Comparison of ENCODE assay signal across 16 cellular contexts in genomic region chr4:182215171-182215570, GRCh38. TPM values are rescaled to one million over a fixed set of nuclear protein-coding genes. Genes with fewer than 3 reads are reported as not detected.
A peak's percentile ranks its signal among the peaks of the same experiment; 100 is the strongest.
DNase-seq lines count a peak whose midpoint lies in the region; ATAC-seq and TF ChIP-seq lines count a peak whose summit lies in the region.
"Had no signal": no experiment of that assay in that cellular context is flagged by ENCODE, and none has a peak within 500 bp of the region (broad histone marks: within the 10 kb centered on the region; RNA-seq: fewer than 3 reads in every experiment).

No MANE protein-coding gene starts in this region.

- CTCF ChIA-PET in WTC11 (lab: Charles Lee) = no interaction called here

- no peak for ATAC-seq in WTC11
- ATAC-seq in GM21723 (IDR thresholded peaks at IDR 0.05; ENCODE audit: unreplicated experiment) = no peak
- no peak for ATAC-seq in HG03045 (IDR thresholded peaks at IDR 0.05; ENCODE audit: unreplicated experiment)

- no peak overlapping the region for H3T11ph ChIP-seq in H9 (ENCODE audit: low read length)

- no peak for DNase-seq in H9
- DNase-seq in WTC11 (ENCODE audit: low spot score) = no peak
- no peak for DNase-seq in endodermal cell
- no peak for DNase-seq in GM19238 (ENCODE audit: insufficient read length, low spot score)
- no peak for DNase-seq in activated CD4-positive, alpha-beta T cell treated with anti-CD3 and anti-CD28 coated beads, Interleukin-2, amount 50 U/mL, for 1 hour
- DNase-seq: ACHN; BE2C; C1 segment of cervical spinal cord; CD4-positive, CD25-positive, alpha-beta regulatory T cell; CD8-positive, alpha-beta memory T cell; COR-L47; DMS 273 treated with DMSO at 0.1 percent for 48 hours; H7 had no signal

- H4K20me1 ChIP-seq in H9 (ENCODE audit: control insufficient read depth, insufficient read depth, insufficient read length) = no peaks in the 10 kb centered on the region

- H2BK15ac ChIP-seq in H9 (ENCODE audit: low read depth, low read length) = no peak overlapping the region

- H3K9me3 Mint-ChIP-seq in H9 (no peaks in the 10 kb centered on the region), WTC11 (peaks cover 4% of the 10 kb centered on the region; the same call in 1 of the 2 replicates), endodermal cell (no peaks in the 10 kb centered on the region)

- H3K27me3 ChIP-seq in H9 (ENCODE audit: insufficient read depth, low read length) (no peaks in the 10 kb centered on the region), endodermal cell (ENCODE audit: control insufficient read depth, insufficient read depth, low read length, poor library complexity, severe bottlenecking) (no peaks in the 10 kb centered on the region)
- H3K27me3 ChIP-seq: BE2C had no signal

- H3K36me3 ChIP-seq in endodermal cell (ENCODE audit: control insufficient read depth, insufficient read depth, low read length) = no peaks in the 10 kb centered on the region

- H3K23ac ChIP-seq in H9 (ENCODE audit: insufficient read length, low read depth, low read length) = no peak overlapping the region

- H3K18ac ChIP-seq in H9 (ENCODE audit: insufficient read length, low read depth, low read length) = no peak overlapping the region

- no peaks in the 10 kb centered on the region for H3K23me2 ChIP-seq in H9 (ENCODE audit: insufficient read length, low read depth, low read length, poor library complexity, severe bottlenecking)

- POLR2A ChIA-PET in WTC11 (lab: Charles Lee) = no interaction called here

- no peak overlapping the region for H4K5ac ChIP-seq in H9 (ENCODE audit: insufficient read length, low read depth, low read length)

- WGBS in H9 (ENCODE audit: extremely low coverage, insufficient read length, low lambda C conversion rate) = no CpG with 5 or more reads among the region's 5 CpGs
- whole genome bisulfite sequencing in endodermal cell (ENCODE audit: insufficient coverage in 1 of 2, insufficient read length in 1 of 2), 2 experiments = 89 to 100% methylated on average over 4 of the region's 5 CpGs

- H4K91ac ChIP-seq in H9 (ENCODE audit: insufficient read length, low read depth, low read length) = no peak overlapping the region

- H3K36me3 Mint-ChIP-seq in H9 (ENCODE audit: insufficient read depth in 1 of 3, low read depth in 3 of 3) = no peaks in the 10 kb centered on the region; a peak in 1 of 7 replicates
- H3K36me3 Mint-ChIP-seq in WTC11 = no peaks in the 10 kb centered on the region
- H3K36me3 Mint-ChIP-seq in endodermal cell (ENCODE audit: low read depth) = no peaks in the 10 kb centered on the region
- H3K36me3 Mint-ChIP-seq: CD4-positive, CD25-positive, alpha-beta regulatory T cell; CD8-positive, alpha-beta memory T cell had no signal

- H2BK20ac ChIP-seq in H9 (ENCODE audit: low read depth, low read length, poor library complexity, severe bottlenecking) = no peak overlapping the region

- H3K27ac Mint-ChIP-seq in H9 = peak overlapping the region in 2 of 3 experiments; percentile 29 to 41; a peak in 2 of 7 replicates
- peak overlapping the region; percentile 30; the same call in 1 of the 2 replicates for H3K27ac Mint-ChIP-seq in WTC11
- H3K27ac Mint-ChIP-seq in endodermal cell = peak overlapping the region; percentile 36
- H3K27ac Mint-ChIP-seq: CD4-positive, CD25-positive, alpha-beta regulatory T cell; CD8-positive, alpha-beta memory T cell had no signal

- no peaks in the 10 kb centered on the region; the same call in 1 of the 2 replicates for H3K79me2 ChIP-seq in H9 (ENCODE audit: insufficient read depth, low read length)

- H3K4me2 ChIP-seq in H9 (ENCODE audit: insufficient read depth, insufficient read length, low read length) = no peak overlapping the region
- H3K4me2 ChIP-seq: KMS-11 had no signal

- H3K4me1 Mint-ChIP-seq in H9 (peaks cover 27 to 30% of the 10 kb centered on the region in 2 experiments), WTC11 (peaks cover 25% of the 10 kb centered on the region), endodermal cell (peaks cover 22% of the 10 kb centered on the region)
- H3K4me1 Mint-ChIP-seq: CD4-positive, CD25-positive, alpha-beta regulatory T cell; CD8-positive, alpha-beta memory T cell had no signal

- H3K27me3 Mint-ChIP-seq in H9 (ENCODE audit: low read depth) (no peaks in the 10 kb centered on the region), WTC11 (ENCODE audit: low read depth) (no peaks in the 10 kb centered on the region), endodermal cell (ENCODE audit: insufficient read depth) (no peaks in the 10 kb centered on the region)
- H3K27me3 Mint-ChIP-seq: CD4-positive, CD25-positive, alpha-beta regulatory T cell; CD8-positive, alpha-beta memory T cell had no signal

- no peaks in the 10 kb centered on the region for H3K79me1 ChIP-seq in H9 (ENCODE audit: insufficient read depth, low read depth, low read length, poor library complexity, severe bottlenecking)

- no peak overlapping the region for H2AK5ac ChIP-seq in H9 (ENCODE audit: insufficient read length, low read length)

- H3K4me1 ChIP-seq in H9 (ENCODE audit: insufficient read depth, low read length) (no peaks in the 10 kb centered on the region; the same call in 1 of the 2 replicates), endodermal cell (ENCODE audit: control insufficient read depth, insufficient read depth, low read length) (no peaks in the 10 kb centered on the region)

- H2BK12ac ChIP-seq in H9 (ENCODE audit: insufficient read length, low read depth, low read length) = no peak overlapping the region

- no peak overlapping the region for H3K14ac ChIP-seq in H9 (ENCODE audit: insufficient read depth, low read length)

- peak overlapping the region; percentile 2 for H3K4me3 ChIP-seq in endodermal cell (ENCODE audit: low read length)

- H3K4me3 Mint-ChIP-seq in H9 (no peak overlapping the region), WTC11 (no peak overlapping the region), endodermal cell (no peak overlapping the region)
- H3K4me3 Mint-ChIP-seq: CD8-positive, alpha-beta memory T cell had no signal

- TF ChIP-seq CTCF in H9 (conservative IDR thresholded peaks at IDR 0.05) (no peak), WTC11 (IDR thresholded peaks at IDR 0.05) (no peak), endodermal cell (conservative IDR thresholded peaks at IDR 0.05) (no peak)

- H3K9ac ChIP-seq in H9 (ENCODE audit: extremely low read depth, insufficient read length, low read length) (no peak overlapping the region), endodermal cell (ENCODE audit: extremely low read depth, low read length, poor library complexity, severe bottlenecking) (no peak overlapping the region)
- H3K9ac ChIP-seq: KMS-11 had no signal

- H2BK120ac ChIP-seq in H9 (ENCODE audit: low read depth, low read length, poor library complexity, severe bottlenecking) = no peak overlapping the region

- H2AFZ ChIP-seq in H9 (ENCODE audit: low read length) = no peak overlapping the region

- H3K4ac ChIP-seq in H9 (ENCODE audit: low read depth, low read length) = no peak overlapping the region

- H2BK5ac ChIP-seq in H9 (ENCODE audit: insufficient read length, low read length) = no peak overlapping the region

- H3K9me3 ChIP-seq in H9 (ENCODE audit: control insufficient read depth, low read depth, low read length) = no peaks in the 10 kb centered on the region
- H3K9me3 ChIP-seq in endodermal cell (ENCODE audit: control insufficient read depth, low read length) = no peaks in the 10 kb centered on the region
- H3K9me3 ChIP-seq: BE2C had no signal

- H4K8ac ChIP-seq in H9 (replicated peaks; ENCODE audit: insufficient read length, low read depth, low read length) = no peak overlapping the region

- H3K56ac ChIP-seq in H9 (ENCODE audit: insufficient read length, low read depth, low read length) = no peak overlapping the region

- no peak overlapping the region for H3K27ac ChIP-seq in H9 (ENCODE audit: insufficient read length, low read depth, low read length)
- H3K27ac ChIP-seq in endodermal cell (ENCODE audit: low read depth, low read length) = no peak overlapping the region
- H3K27ac ChIP-seq: KMS-11 had no signal

TF ChIP-seq in WTC11, 78 proteins besides CTCF, POLR2A, EP300 and RAD21:
- TF ChIP-seq TEAD4 (CRISPR knock-in tag; IDR thresholded peaks at IDR 0.05) = no peak

RNA-seq across cellular contexts. Expression of gene TENM3, which starts 28.0 kb away (rescaled TPM):
- total RNA-seq in H9 (2021) (49.1 and 49.6 TPM in 2 replicates), WTC11 (2021) (58.1 to 71.0 TPM (median 59.7 TPM) in 3 replicates), endodermal cell (10 to 100 TPM; 39.5 to 51.9 TPM)
- 99.7 TPM for polyA plus RNA-seq in endodermal cell (2013, experiment 1 of 2)
- polyA plus RNA-seq in endodermal cell (2013, experiment 2 of 2) = 99.9 TPM
- total RNA-seq: CD4-positive, CD25-positive, alpha-beta regulatory T cell; CD8-positive, alpha-beta memory T cell had no signal
- polyA plus RNA-seq: CD4-positive, CD25-positive, alpha-beta regulatory T cell; CD8-positive, alpha-beta memory T cell had no signal
